In genomic region chr6:14396826-14397517, GRCh38 we compare ENCODE assay signal across 8 cellular contexts.
A peak's percentile ranks its signal among the peaks of the same experiment; 100 is the strongest.
DNase-seq lines count a peak whose midpoint lies in the region; ATAC-seq and TF ChIP-seq lines count a peak whose summit lies in the region.

No MANE protein-coding gene starts in this region.

- POLR2A ChIA-PET in BJ (lab: Charles Lee) (interaction anchor here (0.6 kb wide), 1 partner anchor 176 kb away, joined by 3 read pairs; no protein-coding TSS in a partner anchor), HCT116 (lab: Charles Lee) (no interaction called here)

- no peak for TF ChIP-seq RAD21 in HCT116 (IDR thresholded peaks at IDR 0.05; ENCODE audit: low read depth)

- no peaks in the 10 kb centered on the region for H3K9me3 Mint-ChIP-seq in memory B cell

- H3K9me3 ChIP-seq in HCT116 (ENCODE audit: control insufficient read depth in 1 of 2, insufficient read depth in 1 of 2, low read depth in 1 of 2, low read length in 2 of 2) (no peaks in the 10 kb centered on the region), adipocyte (ENCODE audit: control insufficient read depth, low read length) (no peaks in the 10 kb centered on the region)

- H3K9ac ChIP-seq in HCT116 (ENCODE audit: low read length) (no peak overlapping the region), adipocyte (ENCODE audit: low read length) (no peak overlapping the region)

- peaks cover under 1% of the 10 kb centered on the region for H3K36me3 Mint-ChIP-seq in memory B cell

- no peak overlapping the region for H3K4me2 ChIP-seq in HCT116 (ENCODE audit: low read length)

- ATAC-seq in HCT116 (no peak), memory B cell (ENCODE audit: low read depth) (peak; percentile 76), HG03460 (IDR thresholded peaks at IDR 0.05; ENCODE audit: unreplicated experiment) (no peak)

- H3K4me3 Mint-ChIP-seq in memory B cell: peak overlapping the region; percentile 60

- H3K27ac Mint-ChIP-seq in memory B cell: peak overlapping the region; percentile 10

- no peak overlapping the region for H3K27ac ChIP-seq in HCT116 (ENCODE audit: low read depth, low read length)

- CTCF ChIA-PET in BJ (lab: Yijun Ruan, JAX): interaction anchor here (0.7 to 1.1 kb wide), 3 partner anchors 9 to 68 kb away, joined by 3 read pairs; no protein-coding TSS in a partner anchor
- CTCF ChIA-PET in HCT116 (lab: Charles Lee): no interaction called here

- TF ChIP-seq CTCF in BJ (IDR thresholded peaks at IDR 0.05; ENCODE audit: insufficient read depth, low read depth, low read length): peak; percentile 30; the same call in 1 of the 2 replicates
- TF ChIP-seq CTCF in HCT116 (IDR thresholded peaks at IDR 0.05 in 2 of 3, conservative IDR thresholded peaks at IDR 0.05 in 1 of 3; ENCODE audit: borderline replicate concordance in 1 of 3, insufficient read depth in 1 of 3, low read depth in 2 of 3, low read length in 2 of 3): peak in 2 of 3 experiments; percentile 30 to 48; a peak in 3 of 6 replicates

- peaks cover 24% of the 10 kb centered on the region for H3K4me1 Mint-ChIP-seq in memory B cell

- RAD21 ChIA-PET in HCT116 (lab: Charles Lee; ENCODE audit: low non-redundant PET in 1 of 2, low total read pairs in 2 of 2, uncharacterized antibody in 2 of 2, unreplicated experiment in 2 of 2): no interaction called here

- H3K4me1 ChIP-seq in HCT116 (ENCODE audit: control insufficient read depth in 1 of 2, insufficient read depth in 2 of 2, low read length in 2 of 2) (no peaks in the 10 kb centered on the region), adipocyte (ENCODE audit: control insufficient read depth, insufficient read depth, low read length) (no peaks in the 10 kb centered on the region)

- H4K20me1 ChIP-seq in HCT116 (ENCODE audit: insufficient read depth): no peaks in the 10 kb centered on the region

- no TSS peak for BruUV-seq in HCT116 (replicated peaks; lab: Mats Ljungman, UMichigan)

- H3K9me2 ChIP-seq in HCT116 (ENCODE audit: insufficient read depth): no peaks in the 10 kb centered on the region

- no peaks in the 10 kb centered on the region for H3K27me3 Mint-ChIP-seq in memory B cell

- H3K36me3 ChIP-seq in BJ (ENCODE audit: control insufficient read depth, insufficient read depth, low read length): no peaks in the 10 kb centered on the region
- no peaks in the 10 kb centered on the region for H3K36me3 ChIP-seq in HCT116 (ENCODE audit: control insufficient read depth in 1 of 2, insufficient read depth in 2 of 2, low read length in 2 of 2)
- H3K36me3 ChIP-seq in adipocyte (ENCODE audit: control insufficient read depth, insufficient read depth, low read length, severe bottlenecking): no peaks in the 10 kb centered on the region

- H3K4me3 ChIP-seq in BJ (ENCODE audit: low read depth, low read length) (no peak overlapping the region), HCT116 (replicated peaks in 1 of 2; ENCODE audit: low read depth in 1 of 2, low read length in 2 of 2) (no peak overlapping the region), adipocyte (ENCODE audit: low read length) (no peak overlapping the region)

- intact Hi-C loops in HCT116 (cut with micrococcal nuclease): no loop called here

- DNase-seq in BJ (ENCODE audit: low read depth) (no peak), HCT116 (ENCODE audit: low read depth, low spot score) (no peak), adipocyte (ENCODE audit: low read depth) (peak; percentile 15), memory B cell (ENCODE audit: low spot score in 2 of 2) (peak in 1 of 2 donors; percentile 28), SW 1271 (lab: John Stamatoyannopoulos, UW) (no peak), GDM1 (lab: John Stamatoyannopoulos, UW) (no peak), foreskin melanocyte (no peak)

- no peaks in the 10 kb centered on the region for H3K79me2 ChIP-seq in HCT116 (ENCODE audit: insufficient read depth, low read length)

- TF ChIP-seq POLR2A in HCT116 (IDR thresholded peaks at IDR 0.05; ENCODE audit: borderline replicate concordance, extremely low read depth, insufficient read depth, insufficient read length): no peak

- H3K27me3 ChIP-seq in BJ (ENCODE audit: control insufficient read depth, insufficient read depth, low read length) (peaks cover 2% of the 10 kb centered on the region; the same call in 1 of the 2 replicates), HCT116 (ENCODE audit: insufficient read depth, low read length) (no peaks in the 10 kb centered on the region), adipocyte (replicated peaks; ENCODE audit: control insufficient read depth, insufficient read depth, low read length) (no peaks in the 10 kb centered on the region)

- H2AFZ ChIP-seq in HCT116 (ENCODE audit: low read depth, low read length, poor library complexity, severe bottlenecking): no peak overlapping the region

TF ChIP-seq in HCT116, 20 proteins besides CTCF, POLR2A, EP300 and RAD21:
- TF ChIP-seq, protein P1, sequence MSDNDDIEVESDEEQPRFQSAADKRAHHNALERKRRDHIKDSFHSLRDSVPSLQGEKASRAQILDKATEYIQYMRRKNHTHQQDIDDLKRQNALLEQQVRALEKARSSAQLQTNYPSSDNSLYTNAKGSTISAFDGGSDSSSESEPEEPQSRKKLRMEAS (IDR thresholded peaks at IDR 0.05): no peak
- TF ChIP-seq ELF1 (IDR thresholded peaks at IDR 0.05; ENCODE audit: borderline replicate concordance, low read depth) (no peak), SIN3A (IDR thresholded peaks at IDR 0.05; ENCODE audit: low read depth) (no peak), FOSL1 (IDR thresholded peaks at IDR 0.05; ENCODE audit: low read depth) (no peak), ZNF274 (IDR thresholded peaks at IDR 0.05; ENCODE audit: low read depth, low read length) (no peak), POLR2AphosphoS5 (IDR thresholded peaks at IDR 0.05; ENCODE audit: low read depth, low read length) (no peak), REST (IDR thresholded peaks at IDR 0.05; ENCODE audit: low read depth) (no peak), SP1 (IDR thresholded peaks at IDR 0.05; ENCODE audit: low read depth) (no peak), YY1 (IDR thresholded peaks at IDR 0.05; ENCODE audit: extremely low read depth, insufficient replicate concordance, low read depth, low read length) (no peak), ZFX (IDR thresholded peaks at IDR 0.05) (no peak), EZH2 (IDR thresholded peaks at IDR 0.05) (no peak), TCF7L2 (IDR thresholded peaks at IDR 0.05; ENCODE audit: borderline replicate concordance, extremely low read depth, insufficient read depth, insufficient read length) (no peak), EZH2phosphoT487 (IDR thresholded peaks at IDR 0.05; ENCODE audit: borderline replicate concordance) (no peak), ATF3 (IDR thresholded peaks at IDR 0.05) (no peak), SRF (IDR thresholded peaks at IDR 0.05; ENCODE audit: low read depth) (no peak), CEBPB (IDR thresholded peaks at IDR 0.05; ENCODE audit: low read depth) (no peak), ZBTB33 (IDR thresholded peaks at IDR 0.05; ENCODE audit: extremely low read depth, insufficient replicate concordance, low read length) (no peak), CBX3 (IDR thresholded peaks at IDR 0.05; ENCODE audit: low read depth) (no peak), JUND (IDR thresholded peaks at IDR 0.05) (no peak)
